Comparison of ENCODE assay signal across 2 cellular contexts in genomic region chr14:31018057-31018645, GRCh38.
TF ChIP-seq lines count a peak whose summit lies in the region.

No MANE protein-coding gene starts in this region.

TF ChIP-seq in GM23338, 12 proteins besides CTCF, POLR2A, EP300 and RAD21:
- TF ChIP-seq REST (IDR thresholded peaks at IDR 0.05; ENCODE audit: unreplicated experiment): no peak
- no peak for TF ChIP-seq EZH2phosphoT487 (IDR thresholded peaks at IDR 0.05; ENCODE audit: unreplicated experiment)
- TF ChIP-seq ZNF462 (CRISPR knock-in tag; IDR thresholded peaks at IDR 0.05): no peak
- TF ChIP-seq NANOG (IDR thresholded peaks at IDR 0.05; ENCODE audit: borderline replicate concordance): no peak
- no peak for TF ChIP-seq ZNF114 (CRISPR knock-in tag; IDR thresholded peaks at IDR 0.05)
- no peak for TF ChIP-seq STAT1 (IDR thresholded peaks at IDR 0.05; ENCODE audit: unreplicated experiment)
- no peak for TF ChIP-seq POLR2AphosphoS5 (IDR thresholded peaks at IDR 0.05; ENCODE audit: low read depth)
- TF ChIP-seq ZNF331 (CRISPR knock-in tag; IDR thresholded peaks at IDR 0.05; ENCODE audit: low read depth): no peak
- no peak for TF ChIP-seq CREB1 (CRISPR knock-in tag; IDR thresholded peaks at IDR 0.05; ENCODE audit: low read depth)
- TF ChIP-seq JUNB (IDR thresholded peaks at IDR 0.05; ENCODE audit: unreplicated experiment): no peak
- no peak for TF ChIP-seq EZH2 (IDR thresholded peaks at IDR 0.05; ENCODE audit: low read depth, unreplicated experiment)
- TF ChIP-seq, protein P1, sequence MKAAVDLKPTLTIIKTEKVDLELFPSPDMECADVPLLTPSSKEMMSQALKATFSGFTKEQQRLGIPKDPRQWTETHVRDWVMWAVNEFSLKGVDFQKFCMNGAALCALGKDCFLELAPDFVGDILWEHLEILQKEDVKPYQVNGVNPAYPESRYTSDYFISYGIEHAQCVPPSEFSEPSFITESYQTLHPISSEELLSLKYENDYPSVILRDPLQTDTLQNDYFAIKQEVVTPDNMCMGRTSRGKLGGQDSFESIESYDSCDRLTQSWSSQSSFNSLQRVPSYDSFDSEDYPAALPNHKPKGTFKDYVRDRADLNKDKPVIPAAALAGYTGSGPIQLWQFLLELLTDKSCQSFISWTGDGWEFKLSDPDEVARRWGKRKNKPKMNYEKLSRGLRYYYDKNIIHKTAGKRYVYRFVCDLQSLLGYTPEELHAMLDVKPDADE (IDR thresholded peaks at IDR 0.05): no peak

TF ChIP-seq in IMR-90, 13 proteins besides CTCF, POLR2A, EP300 and RAD21 (continued from another document):
- TF ChIP-seq, protein P2, sequence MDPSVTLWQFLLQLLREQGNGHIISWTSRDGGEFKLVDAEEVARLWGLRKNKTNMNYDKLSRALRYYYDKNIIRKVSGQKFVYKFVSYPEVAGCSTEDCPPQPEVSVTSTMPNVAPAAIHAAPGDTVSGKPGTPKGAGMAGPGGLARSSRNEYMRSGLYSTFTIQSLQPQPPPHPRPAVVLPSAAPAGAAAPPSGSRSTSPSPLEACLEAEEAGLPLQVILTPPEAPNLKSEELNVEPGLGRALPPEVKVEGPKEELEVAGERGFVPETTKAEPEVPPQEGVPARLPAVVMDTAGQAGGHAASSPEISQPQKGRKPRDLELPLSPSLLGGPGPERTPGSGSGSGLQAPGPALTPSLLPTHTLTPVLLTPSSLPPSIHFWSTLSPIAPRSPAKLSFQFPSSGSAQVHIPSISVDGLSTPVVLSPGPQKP (IDR thresholded peaks at IDR 0.05; ENCODE audit: borderline replicate concordance, low read depth, low read length): no peak
- TF ChIP-seq MXI1 (IDR thresholded peaks at IDR 0.05; ENCODE audit: borderline replicate concordance, low read depth, low read length) (no peak), USF2 (IDR thresholded peaks at IDR 0.05; ENCODE audit: low read depth, low read length) (no peak), RFX5 (IDR thresholded peaks at IDR 0.05; ENCODE audit: low read depth, low read length) (no peak), FOS (IDR thresholded peaks at IDR 0.05; ENCODE audit: low read depth, low read length) (no peak), CEBPB (IDR thresholded peaks at IDR 0.05; ENCODE audit: low read depth, low read length) (no peak), NFE2L2 (IDR thresholded peaks at IDR 0.05; ENCODE audit: low read depth, low read length) (no peak), SMC3 (IDR thresholded peaks at IDR 0.05; ENCODE audit: low read depth, low read length) (no peak)
TF ChIP-seq in IMR-90: peak in this region for 0.
